16 cellular contexts compared by ENCODE assay signal in the genomic region with DNA sequence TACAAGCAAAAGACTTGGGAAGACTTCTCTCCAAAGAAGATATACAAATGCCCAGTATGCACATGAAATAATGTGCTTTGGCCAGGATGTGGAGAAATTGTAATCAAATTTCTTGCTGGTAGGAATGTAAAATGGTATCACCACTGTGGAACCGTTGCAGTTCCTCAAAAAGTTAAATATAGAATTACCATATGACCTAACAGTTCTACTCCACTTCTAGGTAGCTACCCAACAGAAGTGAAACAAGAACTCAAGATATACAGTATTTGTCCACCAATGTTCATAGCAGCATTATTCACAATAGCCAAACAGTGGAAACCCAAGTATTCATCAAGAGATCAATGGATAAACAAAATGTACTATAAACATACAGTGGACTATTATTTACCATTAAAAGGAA.
DNase-seq lines count a peak whose midpoint lies in the region; ATAC-seq, FAIRE-seq and TF ChIP-seq lines count a peak whose summit lies in the region.
"Had no signal": no experiment of that assay in that cellular context is flagged by ENCODE, and none has a peak within 500 bp of the region (broad histone marks: within the 10 kb centered on the region; RNA-seq: fewer than 3 reads in every experiment).

No MANE protein-coding gene starts in this region.

- peak; percentile 7 for DNase-seq in GM12864 (ENCODE audit: low read depth)
- peak; percentile 90 for DNase-seq in MV-4-11 (lab: John Stamatoyannopoulos, UW)
- DNase-seq in activated CD8-positive, alpha-beta memory T cell treated with anti-CD3 and anti-CD28 coated beads, Interleukin-2, amount 50 U/mL, for 48 hours: no peak
- DNase-seq in H54 (ENCODE audit: insufficient read length, low spot score): no peak
- DNase-seq in NCI-H226: no peak
- DNase-seq: activated CD4-positive, alpha-beta T cell treated with anti-CD3 and anti-CD28 coated beads, Interleukin-2, amount 50 U/mL, for 1 hour; aorta; dorsolateral prefrontal cortex; NCI-H2107; stimulated activated CD4-positive, alpha-beta T cell treated with anti-CD3 and anti-CD28 coated beads, Interleukin-2, amount 100 ng/mL, for 24 hours; T-helper 17 cell had no signal

- H3K4me3 ChIP-seq in GM12864 (ENCODE audit: low read depth, low read length): no peak overlapping the region
- H3K4me3 ChIP-seq: dorsolateral prefrontal cortex, prostate gland, vagina had no signal

- no peak for FAIRE-seq in H54 (lab: Jason Lieb, UNC)

- TF ChIP-seq CTCF in GM12864 (IDR thresholded peaks at IDR 0.05; ENCODE audit: low read depth, low read length, missing control alignments): no peak

- no peak for TF ChIP-seq POLR2A in H54 (IDR thresholded peaks at IDR 0.05; ENCODE audit: low read depth, low read length)

- ATAC-seq in GM19372 (IDR thresholded peaks at IDR 0.05; ENCODE audit: low read depth, unreplicated experiment) (peak; percentile 78), HG02981 (IDR thresholded peaks at IDR 0.05; ENCODE audit: unreplicated experiment) (peak; percentile 88), GM21390 (IDR thresholded peaks at IDR 0.05; ENCODE audit: unreplicated experiment) (no peak)
- ATAC-seq: T-helper 17 cell had no signal

Comparison
In these comparisons a context has a peak if more than half of its experiments do, and no peak if none do; other contexts are left out.
1. DNase-seq: peak in GM12864 (single experiment) and MV-4-11 (single experiment); none in activated CD8-positive, alpha-beta memory T cell treated with anti-CD3 and anti-CD28 coated beads, Interleukin-2, amount 50 U/mL, for 48 hours (single experiment), H54 (single experiment) and NCI-H226 (single experiment).